9 cellular contexts compared by ENCODE assay signal in genomic region chr9:137198051-137198747, GRCh38. TPM values are rescaled to one million over a fixed set of nuclear protein-coding genes. Genes with fewer than 3 reads are reported as not detected.
DNase-seq lines count a peak whose midpoint lies in the region; ATAC-seq, FAIRE-seq and TF ChIP-seq lines count a peak whose summit lies in the region.
"Had no signal": no experiment of that assay in that cellular context is flagged by ENCODE, and none has a peak within 500 bp of the region (broad histone marks: within the 10 kb centered on the region; RNA-seq: fewer than 3 reads in every experiment).

No MANE protein-coding gene starts in this region.

- TF ChIP-seq POLR2A in breast epithelium (IDR thresholded peaks at IDR 0.05) (no peak), GM12891 (IDR thresholded peaks at IDR 0.05; ENCODE audit: low read depth, low read length) (no peak)

- intact Hi-C loops in breast epithelium (cut with DNase I; ENCODE audit: low total_unique reads), result no loop called here

- no peaks in the 10 kb centered on the region for H3K27me3 Mint-ChIP-seq in mesothelial cell of epicardium (ENCODE audit: low read depth)

- H3K27me3 ChIP-seq in breast epithelium, result no peaks in the 10 kb centered on the region

- H3K4me1 ChIP-seq in breast epithelium, result peaks cover 6 to 36% of the 10 kb centered on the region in 2 donors

- TF ChIP-seq CTCF in breast epithelium (IDR thresholded peaks at IDR 0.05) (no peak), mesothelial cell of epicardium (IDR thresholded peaks at IDR 0.05; ENCODE audit: unreplicated experiment) (no peak)

- peak overlapping the region; percentile 39 to 54 for H3K27ac ChIP-seq in breast epithelium

- H3K4me3 ChIP-seq in breast epithelium, result peak overlapping the region in 2 of 3 donors; percentile 68 to 93

- DNase-seq in A172 (ENCODE audit: low spot score) (peak; percentile 61), ELF-1 (ENCODE audit: low read depth, low spot score) (peak; percentile 52), breast epithelium (ENCODE audit: low spot score in 2 of 2) (peak in 1 of 2 donors; percentile 71), mesothelial cell of epicardium (ENCODE audit: low spot score in 2 of 2, unreplicated experiment in 2 of 2) (no peak), SHP77 treated with DMSO at 0.1 percent for 48 hours (lab: John Stamatoyannopoulos, UW) (no peak), NCI-H2081 treated with DMSO at 0.1 percent for 48 hours (lab: John Stamatoyannopoulos, UW) (no peak), GM12891 (ENCODE audit: insufficient read length, low spot score) (no peak)
- DNase-seq: activated naive CD4-positive, alpha-beta T cell treated with anti-CD3 and anti-CD28 coated beads, Interleukin-2, amount 50 U/mL, for 16 hours had no signal

- no peak for ATAC-seq in HG03571 (IDR thresholded peaks at IDR 0.05; ENCODE audit: unreplicated experiment)

- H3K27ac Mint-ChIP-seq in mesothelial cell of epicardium, result no peak overlapping the region

- H3K9me3 Mint-ChIP-seq in mesothelial cell of epicardium, result no peaks in the 10 kb centered on the region

- no peaks in the 10 kb centered on the region for H3K36me3 ChIP-seq in breast epithelium

- H3K4me3 Mint-ChIP-seq in mesothelial cell of epicardium, result peak overlapping the region; percentile 48

- no peaks in the 10 kb centered on the region for H3K36me3 Mint-ChIP-seq in mesothelial cell of epicardium

- FAIRE-seq in GM12891 (lab: Jason Lieb, UNC), result no peak

- H3K9me3 ChIP-seq in breast epithelium, result no peaks in the 10 kb centered on the region

- H3K4me1 Mint-ChIP-seq in mesothelial cell of epicardium, result peaks cover 33% of the 10 kb centered on the region

TF ChIP-seq in GM12891, 5 proteins besides CTCF, POLR2A, EP300 and RAD21:
- no peak for TF ChIP-seq PAX5 (IDR thresholded peaks at IDR 0.05; ENCODE audit: insufficient read depth, low read length, severe bottlenecking)
- TF ChIP-seq POLR2AphosphoS5 (IDR thresholded peaks at IDR 0.05; ENCODE audit: low read depth, low read length), result no peak
- no peak for TF ChIP-seq SPI1 (IDR thresholded peaks at IDR 0.05; ENCODE audit: low read depth, low read length)
- no peak for TF ChIP-seq POU2F2 (IDR thresholded peaks at IDR 0.05; ENCODE audit: low read depth, low read length)
- TF ChIP-seq TAF1 (IDR thresholded peaks at IDR 0.05; ENCODE audit: low read depth, low read length), result no peak
TF ChIP-seq in GM12891: peak in this region for 0.

RNA-seq across cellular contexts. Expression of gene TPRN, which starts 2.3 kb away (rescaled TPM):
- total RNA-seq in A172 (2014; rRNA removed; shearing (Covaris generic)), result 26.9 and 34.5 TPM in 2 replicates
- total RNA-seq in breast epithelium, result 1 to 10 TPM; 4.0 to 9.2 (median 8.5) TPM
- 16.7 to 18.5 TPM (median 17.6 TPM) in 3 replicates for total RNA-seq in mesothelial cell of epicardium
- polyA plus RNA-seq in GM12891 (2012; ENCODE audit: low read depth, missing spikeins), result 5.1 TPM

RNA-seq across cellular contexts. Expression of gene TMEM203, which starts 7.2 kb away (rescaled TPM):
- total RNA-seq in A172 (2014; rRNA removed; shearing (Covaris generic)), result 115 and 120 TPM in 2 replicates
- total RNA-seq in breast epithelium, result 10 to 100 TPM; 26.5 to 36.6 (median 26.6) TPM
- total RNA-seq in mesothelial cell of epicardium, result 32.7 to 35.5 TPM (median 33.0 TPM) in 3 replicates
- 24.6 TPM for polyA plus RNA-seq in GM12891 (2012; ENCODE audit: low read depth, missing spikeins)

RNA-seq across cellular contexts. Expression of gene NDOR1, which starts 7.3 kb away (rescaled TPM):
- total RNA-seq in A172 (2014; rRNA removed; shearing (Covaris generic)), result 23.8 and 25.5 TPM in 2 replicates
- 1 to 10 TPM; 4.6 to 9.5 (median 7.2) TPM for total RNA-seq in breast epithelium
- 22.4 to 24.3 TPM (median 23.5 TPM) in 3 replicates for total RNA-seq in mesothelial cell of epicardium
- polyA plus RNA-seq in GM12891 (2012; ENCODE audit: low read depth, missing spikeins), result 10.7 TPM

RNA-seq across cellular contexts. Expression of gene SSNA1, which starts 9.7 kb away (rescaled TPM):
- 257 and 270 TPM in 2 replicates for total RNA-seq in A172 (2014; rRNA removed; shearing (Covaris generic))
- 10 to 100 TPM; 75.0 to 92.8 (median 82.7) TPM for total RNA-seq in breast epithelium
- 40.9 to 43.8 TPM (median 42.8 TPM) in 3 replicates for total RNA-seq in mesothelial cell of epicardium
- 53.2 TPM for polyA plus RNA-seq in GM12891 (2012; ENCODE audit: low read depth, missing spikeins)

RNA-seq across cellular contexts. Expression of gene ANAPC2, which starts 9.8 kb away (rescaled TPM):
- total RNA-seq in A172 (2014; rRNA removed; shearing (Covaris generic)), result 23.1 and 29.2 TPM in 2 replicates
- total RNA-seq in breast epithelium, result 10 to 100 TPM; 32.0 to 35.7 (median 32.9) TPM
- total RNA-seq in mesothelial cell of epicardium, result 86.1 to 89.3 TPM (median 87.1 TPM) in 3 replicates
- polyA plus RNA-seq in GM12891 (2012; ENCODE audit: low read depth, missing spikeins), result 27.5 TPM

Comparison
In these comparisons a context has a peak if more than half of its experiments do, and no peak if none do; other contexts are left out.
1. DNase-seq: peak in A172 (single experiment) and ELF-1 (single experiment); none in mesothelial cell of epicardium (0 of 2), SHP77 treated with DMSO at 0.1 percent for 48 hours (single experiment), NCI-H2081 treated with DMSO at 0.1 percent for 48 hours (single experiment) and GM12891 (single experiment).